Comparison of ENCODE assay signal across 7 cellular contexts in genomic region chr10:68327889-68328786, GRCh38. TPM values are rescaled to one million over a fixed set of nuclear protein-coding genes. Genes with fewer than 3 reads are reported as not detected.
A peak's percentile ranks its signal among the peaks of the same experiment; 100 is the strongest.
DNase-seq lines count a peak whose midpoint lies in the region; ATAC-seq and TF ChIP-seq lines count a peak whose summit lies in the region.

No MANE protein-coding gene starts in this region.

- no peaks in the 10 kb centered on the region for H3K9me3 ChIP-seq in skeletal muscle satellite cell (replicated peaks; ENCODE audit: low read length)

- H3K9ac ChIP-seq in skeletal muscle satellite cell (ENCODE audit: low read depth, low read length): peak overlapping the region; percentile 73

- H3K4me1 ChIP-seq in skeletal muscle satellite cell (ENCODE audit: control insufficient read depth, insufficient read depth, low read length): peaks cover 31% of the 10 kb centered on the region

- H3K4me1 Mint-ChIP-seq in activated T-helper 2 cell treated with anti-CD3 and anti-CD28 coated beads, Interferon-gamma antibody, Interleukin-2, Interleukin-4, amounts not matched to agents 10 μg/mL and 5 μg/mL and 100 μg/mL, durations not matched to agents 14 hours and 24 hours and 36 hours (ENCODE audit: low read depth): peaks cover 22% of the 10 kb centered on the region
- H3K4me1 Mint-ChIP-seq in glutamatergic neuron (ENCODE audit: low read depth, unreplicated experiment): peaks cover 18% of the 10 kb centered on the region

- no peaks in the 10 kb centered on the region for H3K36me3 ChIP-seq in skeletal muscle satellite cell (ENCODE audit: insufficient read depth, low read length)

- TF ChIP-seq CTCF in glutamatergic neuron (IDR thresholded peaks at IDR 0.05; ENCODE audit: partially characterized antibody, unreplicated experiment): no peak

- DNase-seq in GDM1 (lab: John Stamatoyannopoulos, UW) (peak; percentile 47), NCI-H1436 (lab: John Stamatoyannopoulos, UW) (peak; percentile 16), glutamatergic neuron (no peak)
- no peak for DNase-seq in activated T-helper 2 cell treated with anti-CD3 and anti-CD28 coated beads, Interferon-gamma antibody, Interleukin-2, Interleukin-4, amounts not matched to agents 10 μg/mL and 5 μg/mL and 100 μg/mL, durations not matched to agents 14 hours and 24 hours and 36 hours (ENCODE audit: low spot score)

- peak overlapping the region; percentile 41 for H3K4me3 Mint-ChIP-seq in activated T-helper 2 cell treated with anti-CD3 and anti-CD28 coated beads, Interferon-gamma antibody, Interleukin-2, Interleukin-4, amounts not matched to agents 10 μg/mL and 5 μg/mL and 100 μg/mL, durations not matched to agents 14 hours and 24 hours and 36 hours (ENCODE audit: low read depth)
- H3K4me3 Mint-ChIP-seq in glutamatergic neuron (ENCODE audit: unreplicated experiment): peak overlapping the region; percentile 61

- H3K36me3 Mint-ChIP-seq in activated T-helper 2 cell treated with anti-CD3 and anti-CD28 coated beads, Interferon-gamma antibody, Interleukin-2, Interleukin-4, amounts not matched to agents 10 μg/mL and 5 μg/mL and 100 μg/mL, durations not matched to agents 14 hours and 24 hours and 36 hours (ENCODE audit: low read depth): peaks cover 11% of the 10 kb centered on the region
- H3K36me3 Mint-ChIP-seq in glutamatergic neuron (ENCODE audit: unreplicated experiment): peaks cover 5% of the 10 kb centered on the region

- no peaks in the 10 kb centered on the region for H3K27me3 Mint-ChIP-seq in activated T-helper 2 cell treated with anti-CD3 and anti-CD28 coated beads, Interferon-gamma antibody, Interleukin-2, Interleukin-4, amounts not matched to agents 10 μg/mL and 5 μg/mL and 100 μg/mL, durations not matched to agents 14 hours and 24 hours and 36 hours (ENCODE audit: low read depth)
- peaks cover 17% of the 10 kb centered on the region for H3K27me3 Mint-ChIP-seq in glutamatergic neuron (ENCODE audit: unreplicated experiment)

- no peaks in the 10 kb centered on the region for H3K9me3 Mint-ChIP-seq in activated T-helper 2 cell treated with anti-CD3 and anti-CD28 coated beads, Interferon-gamma antibody, Interleukin-2, Interleukin-4, amounts not matched to agents 10 μg/mL and 5 μg/mL and 100 μg/mL, durations not matched to agents 14 hours and 24 hours and 36 hours
- peaks cover 18% of the 10 kb centered on the region for H3K9me3 Mint-ChIP-seq in glutamatergic neuron (ENCODE audit: unreplicated experiment)

- peak overlapping the region; percentile 44 for H3K4me3 ChIP-seq in skeletal muscle satellite cell (ENCODE audit: low read length)

- H3K27ac Mint-ChIP-seq in activated T-helper 2 cell treated with anti-CD3 and anti-CD28 coated beads, Interferon-gamma antibody, Interleukin-2, Interleukin-4, amounts not matched to agents 10 μg/mL and 5 μg/mL and 100 μg/mL, durations not matched to agents 14 hours and 24 hours and 36 hours: peak overlapping the region; percentile 35
- peak overlapping the region; percentile 62 for H3K27ac Mint-ChIP-seq in glutamatergic neuron (ENCODE audit: unreplicated experiment)

- no peak for ATAC-seq in HG03342 (IDR thresholded peaks at IDR 0.05; ENCODE audit: unreplicated experiment)
- no peak for ATAC-seq in HG03159 (IDR thresholded peaks at IDR 0.05; ENCODE audit: unreplicated experiment)

- intact Hi-C loops in activated T-helper 2 cell treated with anti-CD3 and anti-CD28 coated beads, Interferon-gamma antibody, Interleukin-2, Interleukin-4, amounts not matched to agents 10 μg/mL and 5 μg/mL and 100 μg/mL, durations not matched to agents 14 hours and 24 hours and 36 hours (cut with micrococcal nuclease): no loop called here

- H3K27me3 ChIP-seq in skeletal muscle satellite cell (ENCODE audit: control insufficient read depth, insufficient read depth, low read length): no peaks in the 10 kb centered on the region

- H3K4me2 ChIP-seq in skeletal muscle satellite cell (ENCODE audit: low read length): peak overlapping the region; percentile 74

RNA-seq across cellular contexts. Expression of gene HNRNPH3, which starts 3.7 kb away (rescaled TPM):
- 172 and 183 TPM in 2 replicates for total RNA-seq in activated T-helper 2 cell treated with anti-CD3 and anti-CD28 coated beads, Interferon-gamma antibody, Interleukin-2, Interleukin-4, amounts not matched to agents 10 μg/mL and 5 μg/mL and 100 μg/mL, durations not matched to agents 14 hours and 24 hours and 36 hours
- 194 TPM for total RNA-seq in glutamatergic neuron (ENCODE audit: unreplicated experiment)
- total RNA-seq in skeletal muscle satellite cell (2012; rRNA removed): 12.4 and 15.5 TPM in 2 replicates

RNA-seq across cellular contexts. Expression of gene PBLD, which starts 4.6 kb away (rescaled TPM):
- total RNA-seq in activated T-helper 2 cell treated with anti-CD3 and anti-CD28 coated beads, Interferon-gamma antibody, Interleukin-2, Interleukin-4, amounts not matched to agents 10 μg/mL and 5 μg/mL and 100 μg/mL, durations not matched to agents 14 hours and 24 hours and 36 hours: 1.3 TPM in 2 replicates
- total RNA-seq in glutamatergic neuron (ENCODE audit: unreplicated experiment): 10.3 TPM
- total RNA-seq in skeletal muscle satellite cell (2012; rRNA removed): 3.1 and 3.5 TPM in 2 replicates

Comparison
In these comparisons a context has a peak if more than half of its experiments do, and no peak if none do; other contexts are left out.
1. DNase-seq: peak in GDM1 (single experiment) and NCI-H1436 (single experiment); none in activated T-helper 2 cell treated with anti-CD3 and anti-CD28 coated beads, Interferon-gamma antibody, Interleukin-2, Interleukin-4, amounts not matched to agents 10 μg/mL and 5 μg/mL and 100 μg/mL, durations not matched to agents 14 hours and 24 hours and 36 hours (single experiment) and glutamatergic neuron (single experiment).